Comparison of ENCODE assay signal across 1 cellular context in genomic region chrX:120560842-120561633, GRCh38.
TF ChIP-seq lines count a peak whose summit lies in the region.

Gene CUL4B, minus strand, starts transcription at chrX:120560962. Its CDS starts 324 bp downstream, at chrX:120560638.

TF ChIP-seq in GM12878, 131 proteins besides CTCF, POLR2A, EP300 and RAD21 (continued from another document and continues in another):
- TF ChIP-seq, protein P1, sequence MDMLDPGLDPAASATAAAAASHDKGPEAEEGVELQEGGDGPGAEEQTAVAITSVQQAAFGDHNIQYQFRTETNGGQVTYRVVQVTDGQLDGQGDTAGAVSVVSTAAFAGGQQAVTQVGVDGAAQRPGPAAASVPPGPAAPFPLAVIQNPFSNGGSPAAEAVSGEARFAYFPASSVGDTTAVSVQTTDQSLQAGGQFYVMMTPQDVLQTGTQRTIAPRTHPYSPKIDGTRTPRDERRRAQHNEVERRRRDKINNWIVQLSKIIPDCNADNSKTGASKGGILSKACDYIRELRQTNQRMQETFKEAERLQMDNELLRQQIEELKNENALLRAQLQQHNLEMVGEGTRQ (IDR thresholded peaks at IDR 0.05; ENCODE audit: borderline replicate concordance, low read depth, low read length) = peak; percentile 69
- peak; percentile 52; the same call in 1 of the 2 replicates for TF ChIP-seq TAF1 (IDR thresholded peaks at IDR 0.05; ENCODE audit: borderline replicate concordance, low read depth, low read length)
- no peak for TF ChIP-seq SREBF1 (IDR thresholded peaks at IDR 0.05; ENCODE audit: low read length)
- no peak for TF ChIP-seq BMI1 (IDR thresholded peaks at IDR 0.05; ENCODE audit: borderline replicate concordance)
- TF ChIP-seq RFX5 (IDR thresholded peaks at IDR 0.05; ENCODE audit: low read depth, low read length) = no peak
- no peak for TF ChIP-seq E2F8 (IDR thresholded peaks at IDR 0.05; ENCODE audit: low read depth, partially characterized antibody)
- TF ChIP-seq EZH2 (IDR thresholded peaks at IDR 0.05; ENCODE audit: borderline replicate concordance, control insufficient read depth, low read depth, low read length) = no peak
- no peak for TF ChIP-seq SUZ12 (IDR thresholded peaks at IDR 0.05; ENCODE audit: unreplicated experiment)
- no peak for TF ChIP-seq RBBP5 (conservative IDR thresholded peaks at IDR 0.05)
- peak; percentile 47 for TF ChIP-seq CHD2 (IDR thresholded peaks at IDR 0.05; ENCODE audit: borderline replicate concordance, low read depth, low read length)
- no peak for TF ChIP-seq PBX3 (IDR thresholded peaks at IDR 0.05; ENCODE audit: insufficient replicate concordance, low read depth, low read length)
- TF ChIP-seq TBL1XR1 (IDR thresholded peaks at IDR 0.05; ENCODE audit: low read depth, low read length) = 0 out of 2 replicates have a peak, but pooled peaks have one; percentile 25
- peak; percentile 18 for TF ChIP-seq MEF2B (IDR thresholded peaks at IDR 0.05; ENCODE audit: partially characterized antibody, poor library complexity, severe bottlenecking)
- no peak for TF ChIP-seq KDM1A (IDR thresholded peaks at IDR 0.05; ENCODE audit: borderline replicate concordance)
- peak; percentile 69 for TF ChIP-seq POLR2AphosphoS5 (IDR thresholded peaks at IDR 0.05; ENCODE audit: low read length)
- no peak for TF ChIP-seq HDGF (IDR thresholded peaks at IDR 0.05)
- TF ChIP-seq SP1 (IDR thresholded peaks at IDR 0.05; ENCODE audit: low read depth, low read length) = no peak
- no peak for TF ChIP-seq JUND (IDR thresholded peaks at IDR 0.05; ENCODE audit: low read depth, low read length)
- TF ChIP-seq PKNOX1 (IDR thresholded peaks at IDR 0.05) = no peak
- TF ChIP-seq, protein P2, sequence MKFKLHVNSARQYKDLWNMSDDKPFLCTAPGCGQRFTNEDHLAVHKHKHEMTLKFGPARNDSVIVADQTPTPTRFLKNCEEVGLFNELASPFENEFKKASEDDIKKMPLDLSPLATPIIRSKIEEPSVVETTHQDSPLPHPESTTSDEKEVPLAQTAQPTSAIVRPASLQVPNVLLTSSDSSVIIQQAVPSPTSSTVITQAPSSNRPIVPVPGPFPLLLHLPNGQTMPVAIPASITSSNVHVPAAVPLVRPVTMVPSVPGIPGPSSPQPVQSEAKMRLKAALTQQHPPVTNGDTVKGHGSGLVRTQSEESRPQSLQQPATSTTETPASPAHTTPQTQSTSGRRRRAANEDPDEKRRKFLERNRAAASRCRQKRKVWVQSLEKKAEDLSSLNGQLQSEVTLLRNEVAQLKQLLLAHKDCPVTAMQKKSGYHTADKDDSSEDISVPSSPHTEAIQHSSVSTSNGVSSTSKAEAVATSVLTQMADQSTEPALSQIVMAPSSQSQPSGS (IDR thresholded peaks at IDR 0.05; ENCODE audit: low read length) = no peak
- TF ChIP-seq NBN (IDR thresholded peaks at IDR 0.05) = 0 out of 2 replicates have a peak, but pooled peaks have one; percentile 50
- peak; percentile 94 for TF ChIP-seq YY1 (IDR thresholded peaks at IDR 0.05; ENCODE audit: low read depth, low read length)
- TF ChIP-seq, protein P3, sequence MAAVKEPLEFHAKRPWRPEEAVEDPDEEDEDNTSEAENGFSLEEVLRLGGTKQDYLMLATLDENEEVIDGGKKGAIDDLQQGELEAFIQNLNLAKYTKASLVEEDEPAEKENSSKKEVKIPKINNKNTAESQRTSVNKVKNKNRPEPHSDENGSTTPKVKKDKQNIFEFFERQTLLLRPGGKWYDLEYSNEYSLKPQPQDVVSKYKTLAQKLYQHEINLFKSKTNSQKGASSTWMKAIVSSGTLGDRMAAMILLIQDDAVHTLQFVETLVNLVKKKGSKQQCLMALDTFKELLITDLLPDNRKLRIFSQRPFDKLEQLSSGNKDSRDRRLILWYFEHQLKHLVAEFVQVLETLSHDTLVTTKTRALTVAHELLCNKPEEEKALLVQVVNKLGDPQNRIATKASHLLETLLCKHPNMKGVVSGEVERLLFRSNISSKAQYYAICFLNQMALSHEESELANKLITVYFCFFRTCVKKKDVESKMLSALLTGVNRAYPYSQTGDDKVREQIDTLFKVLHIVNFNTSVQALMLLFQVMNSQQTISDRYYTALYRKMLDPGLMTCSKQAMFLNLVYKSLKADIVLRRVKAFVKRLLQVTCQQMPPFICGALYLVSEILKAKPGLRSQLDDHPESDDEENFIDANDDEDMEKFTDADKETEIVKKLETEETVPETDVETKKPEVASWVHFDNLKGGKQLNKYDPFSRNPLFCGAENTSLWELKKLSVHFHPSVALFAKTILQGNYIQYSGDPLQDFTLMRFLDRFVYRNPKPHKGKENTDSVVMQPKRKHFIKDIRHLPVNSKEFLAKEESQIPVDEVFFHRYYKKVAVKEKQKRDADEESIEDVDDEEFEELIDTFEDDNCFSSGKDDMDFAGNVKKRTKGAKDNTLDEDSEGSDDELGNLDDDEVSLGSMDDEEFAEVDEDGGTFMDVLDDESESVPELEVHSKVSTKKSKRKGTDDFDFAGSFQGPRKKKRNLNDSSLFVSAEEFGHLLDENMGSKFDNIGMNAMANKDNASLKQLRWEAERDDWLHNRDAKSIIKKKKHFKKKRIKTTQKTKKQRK (IDR thresholded peaks at IDR 0.05; ENCODE audit: low read depth, low read length) = no peak
- TF ChIP-seq, protein P4, sequence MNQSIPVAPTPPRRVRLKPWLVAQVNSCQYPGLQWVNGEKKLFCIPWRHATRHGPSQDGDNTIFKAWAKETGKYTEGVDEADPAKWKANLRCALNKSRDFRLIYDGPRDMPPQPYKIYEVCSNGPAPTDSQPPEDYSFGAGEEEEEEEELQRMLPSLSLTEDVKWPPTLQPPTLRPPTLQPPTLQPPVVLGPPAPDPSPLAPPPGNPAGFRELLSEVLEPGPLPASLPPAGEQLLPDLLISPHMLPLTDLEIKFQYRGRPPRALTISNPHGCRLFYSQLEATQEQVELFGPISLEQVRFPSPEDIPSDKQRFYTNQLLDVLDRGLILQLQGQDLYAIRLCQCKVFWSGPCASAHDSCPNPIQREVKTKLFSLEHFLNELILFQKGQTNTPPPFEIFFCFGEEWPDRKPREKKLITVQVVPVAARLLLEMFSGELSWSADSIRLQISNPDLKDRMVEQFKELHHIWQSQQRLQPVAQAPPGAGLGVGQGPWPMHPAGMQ (IDR thresholded peaks at IDR 0.05; ENCODE audit: borderline replicate concordance) = no peak
- TF ChIP-seq BRCA1 (IDR thresholded peaks at IDR 0.05; ENCODE audit: low read depth, low read length) = no peak
- no peak for TF ChIP-seq SMAD1 (IDR thresholded peaks at IDR 0.05; ENCODE audit: low read depth, partially characterized antibody)
- TF ChIP-seq SMC3 (IDR thresholded peaks at IDR 0.05; ENCODE audit: borderline replicate concordance, low read length) = no peak
- TF ChIP-seq, protein P5, sequence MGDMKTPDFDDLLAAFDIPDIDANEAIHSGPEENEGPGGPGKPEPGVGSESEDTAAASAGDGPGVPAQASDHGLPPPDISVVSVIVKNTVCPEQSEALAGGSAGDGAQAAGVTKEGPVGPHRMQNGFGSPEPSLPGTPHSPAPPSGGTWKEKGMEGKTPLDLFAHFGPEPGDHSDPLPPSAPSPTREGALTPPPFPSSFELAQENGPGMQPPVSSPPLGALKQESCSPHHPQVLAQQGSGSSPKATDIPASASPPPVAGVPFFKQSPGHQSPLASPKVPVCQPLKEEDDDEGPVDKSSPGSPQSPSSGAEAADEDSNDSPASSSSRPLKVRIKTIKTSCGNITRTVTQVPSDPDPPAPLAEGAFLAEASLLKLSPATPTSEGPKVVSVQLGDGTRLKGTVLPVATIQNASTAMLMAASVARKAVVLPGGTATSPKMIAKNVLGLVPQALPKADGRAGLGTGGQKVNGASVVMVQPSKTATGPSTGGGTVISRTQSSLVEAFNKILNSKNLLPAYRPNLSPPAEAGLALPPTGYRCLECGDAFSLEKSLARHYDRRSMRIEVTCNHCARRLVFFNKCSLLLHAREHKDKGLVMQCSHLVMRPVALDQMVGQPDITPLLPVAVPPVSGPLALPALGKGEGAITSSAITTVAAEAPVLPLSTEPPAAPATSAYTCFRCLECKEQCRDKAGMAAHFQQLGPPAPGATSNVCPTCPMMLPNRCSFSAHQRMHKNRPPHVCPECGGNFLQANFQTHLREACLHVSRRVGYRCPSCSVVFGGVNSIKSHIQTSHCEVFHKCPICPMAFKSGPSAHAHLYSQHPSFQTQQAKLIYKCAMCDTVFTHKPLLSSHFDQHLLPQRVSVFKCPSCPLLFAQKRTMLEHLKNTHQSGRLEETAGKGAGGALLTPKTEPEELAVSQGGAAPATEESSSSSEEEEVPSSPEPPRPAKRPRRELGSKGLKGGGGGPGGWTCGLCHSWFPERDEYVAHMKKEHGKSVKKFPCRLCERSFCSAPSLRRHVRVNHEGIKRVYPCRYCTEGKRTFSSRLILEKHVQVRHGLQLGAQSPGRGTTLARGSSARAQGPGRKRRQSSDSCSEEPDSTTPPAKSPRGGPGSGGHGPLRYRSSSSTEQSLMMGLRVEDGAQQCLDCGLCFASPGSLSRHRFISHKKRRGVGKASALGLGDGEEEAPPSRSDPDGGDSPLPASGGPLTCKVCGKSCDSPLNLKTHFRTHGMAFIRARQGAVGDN (IDR thresholded peaks at IDR 0.05) = no peak
- TF ChIP-seq SRF (IDR thresholded peaks at IDR 0.05; ENCODE audit: low read depth in 2 of 2, low read length in 2 of 2) = peak; percentile 48 to 76; a peak in 3 of 4 replicates
- no peak for TF ChIP-seq NFIC (IDR thresholded peaks at IDR 0.05; ENCODE audit: low read depth, low read length)
- no peak for TF ChIP-seq RB1 (IDR thresholded peaks at IDR 0.05; ENCODE audit: borderline replicate concordance)
- no peak for TF ChIP-seq STAT3 (IDR thresholded peaks at IDR 0.05; ENCODE audit: low read depth, low read length)
- no peak for TF ChIP-seq ZBTB4 (CRISPR knock-in tag; IDR thresholded peaks at IDR 0.05)
